1 cellular context compared by ENCODE assay signal in the genomic region with DNA sequence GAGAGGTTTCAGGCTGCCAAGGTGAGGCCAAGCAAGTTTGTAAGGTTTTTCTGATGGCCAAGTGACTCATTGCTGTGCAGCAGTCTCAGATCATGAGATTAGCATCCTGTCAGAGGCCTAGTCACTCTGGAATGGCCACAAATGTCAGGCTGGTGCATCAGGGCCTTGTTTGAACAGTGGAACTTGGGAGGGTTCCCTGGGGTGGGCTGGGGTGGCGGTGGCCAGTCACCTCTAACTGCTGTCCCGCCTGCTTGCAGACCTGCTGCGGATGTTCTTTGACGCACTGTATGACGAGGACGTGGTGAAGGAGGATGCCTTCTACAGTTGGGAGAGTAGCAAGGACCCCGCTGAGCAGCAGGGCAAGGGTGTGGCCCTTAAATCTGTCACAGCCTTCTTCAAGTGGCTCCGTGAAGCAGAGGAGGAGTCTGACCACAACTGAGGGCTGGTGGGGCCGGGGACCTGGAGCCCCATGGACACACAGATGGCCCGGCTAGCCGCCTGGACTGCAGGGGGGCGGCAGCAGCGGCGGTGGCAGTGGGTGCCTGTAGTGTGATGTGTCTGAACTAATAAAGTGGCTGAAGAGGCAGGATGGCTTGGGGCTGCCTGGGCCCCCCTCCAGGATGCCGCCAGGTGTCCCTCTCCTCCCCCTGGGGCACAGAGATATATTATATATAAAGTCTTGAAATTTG.
TF ChIP-seq lines count a peak whose summit lies in the region.

No MANE protein-coding gene starts in this region.

TF ChIP-seq in HEK293, 187 proteins besides CTCF, POLR2A, EP300 and RAD21 (continued from another document and continues in another):
- TF ChIP-seq, protein P1, sequence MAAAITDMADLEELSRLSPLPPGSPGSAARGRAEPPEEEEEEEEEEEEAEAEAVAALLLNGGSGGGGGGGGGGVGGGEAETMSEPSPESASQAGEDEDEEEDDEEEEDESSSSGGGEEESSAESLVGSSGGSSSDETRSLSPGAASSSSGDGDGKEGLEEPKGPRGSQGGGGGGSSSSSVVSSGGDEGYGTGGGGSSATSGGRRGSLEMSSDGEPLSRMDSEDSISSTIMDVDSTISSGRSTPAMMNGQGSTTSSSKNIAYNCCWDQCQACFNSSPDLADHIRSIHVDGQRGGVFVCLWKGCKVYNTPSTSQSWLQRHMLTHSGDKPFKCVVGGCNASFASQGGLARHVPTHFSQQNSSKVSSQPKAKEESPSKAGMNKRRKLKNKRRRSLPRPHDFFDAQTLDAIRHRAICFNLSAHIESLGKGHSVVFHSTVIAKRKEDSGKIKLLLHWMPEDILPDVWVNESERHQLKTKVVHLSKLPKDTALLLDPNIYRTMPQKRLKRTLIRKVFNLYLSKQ (tag by site-specific recombination; IDR thresholded peaks at IDR 0.05; ENCODE audit: borderline replicate concordance) = no peak
- peak; percentile 83 for TF ChIP-seq ZNF629 (tag by site-specific recombination; IDR thresholded peaks at IDR 0.05)
- TF ChIP-seq ZNF37A (tag by site-specific recombination; IDR thresholded peaks at IDR 0.05) = no peak
- TF ChIP-seq, protein P2, sequence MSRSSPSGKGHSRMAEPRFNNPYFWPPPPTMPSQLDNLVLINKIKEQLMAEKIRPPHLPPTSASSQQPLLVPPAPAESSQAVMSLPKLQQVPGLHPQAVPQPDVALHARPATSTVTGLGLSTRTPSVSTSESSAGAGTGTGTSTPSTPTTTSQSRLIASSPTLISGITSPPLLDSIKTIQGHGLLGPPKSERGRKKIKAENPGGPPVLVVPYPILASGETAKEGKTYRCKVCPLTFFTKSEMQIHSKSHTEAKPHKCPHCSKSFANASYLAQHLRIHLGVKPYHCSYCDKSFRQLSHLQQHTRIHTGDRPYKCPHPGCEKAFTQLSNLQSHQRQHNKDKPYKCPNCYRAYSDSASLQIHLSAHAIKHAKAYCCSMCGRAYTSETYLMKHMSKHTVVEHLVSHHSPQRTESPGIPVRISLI (tag by site-specific recombination; IDR thresholded peaks at IDR 0.05) = no peak
- 0 out of 2 replicates have a peak, but pooled peaks have one; percentile 8 for TF ChIP-seq KLF7 (tag by site-specific recombination; IDR thresholded peaks at IDR 0.05; ENCODE audit: borderline replicate concordance)
- TF ChIP-seq, protein P3, sequence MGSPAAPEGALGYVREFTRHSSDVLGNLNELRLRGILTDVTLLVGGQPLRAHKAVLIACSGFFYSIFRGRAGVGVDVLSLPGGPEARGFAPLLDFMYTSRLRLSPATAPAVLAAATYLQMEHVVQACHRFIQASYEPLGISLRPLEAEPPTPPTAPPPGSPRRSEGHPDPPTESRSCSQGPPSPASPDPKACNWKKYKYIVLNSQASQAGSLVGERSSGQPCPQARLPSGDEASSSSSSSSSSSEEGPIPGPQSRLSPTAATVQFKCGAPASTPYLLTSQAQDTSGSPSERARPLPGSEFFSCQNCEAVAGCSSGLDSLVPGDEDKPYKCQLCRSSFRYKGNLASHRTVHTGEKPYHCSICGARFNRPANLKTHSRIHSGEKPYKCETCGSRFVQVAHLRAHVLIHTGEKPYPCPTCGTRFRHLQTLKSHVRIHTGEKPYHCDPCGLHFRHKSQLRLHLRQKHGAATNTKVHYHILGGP (tag by site-specific recombination; IDR thresholded peaks at IDR 0.05) = no peak
- TF ChIP-seq, protein P4, sequence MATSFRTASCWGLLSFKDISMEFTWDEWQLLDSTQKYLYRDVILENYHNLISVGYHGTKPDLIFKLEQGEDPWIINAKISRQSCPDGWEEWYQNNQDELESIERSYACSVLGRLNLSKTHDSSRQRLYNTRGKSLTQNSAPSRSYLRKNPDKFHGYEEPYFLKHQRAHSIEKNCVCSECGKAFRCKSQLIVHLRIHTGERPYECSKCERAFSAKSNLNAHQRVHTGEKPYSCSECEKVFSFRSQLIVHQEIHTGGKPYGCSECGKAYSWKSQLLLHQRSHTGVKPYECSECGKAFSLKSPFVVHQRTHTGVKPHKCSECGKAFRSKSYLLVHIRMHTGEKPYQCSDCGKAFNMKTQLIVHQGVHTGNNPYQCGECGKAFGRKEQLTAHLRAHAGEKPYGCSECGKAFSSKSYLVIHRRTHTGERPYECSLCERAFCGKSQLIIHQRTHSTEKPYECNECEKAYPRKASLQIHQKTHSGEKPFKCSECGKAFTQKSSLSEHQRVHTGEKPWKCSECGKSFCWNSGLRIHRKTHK (tag by site-specific recombination; IDR thresholded peaks at IDR 0.05) = no peak
- no peak for TF ChIP-seq REPIN1 (tag by site-specific recombination; IDR thresholded peaks at IDR 0.05; ENCODE audit: low read depth)
- TF ChIP-seq ZNF24 (tag by site-specific recombination; IDR thresholded peaks at IDR 0.05) = no peak
- no peak for TF ChIP-seq ZFP41 (tag by site-specific recombination; IDR thresholded peaks at IDR 0.05; ENCODE audit: borderline replicate concordance)
- no peak for TF ChIP-seq HOXA7 (CRISPR knock-in tag; IDR thresholded peaks at IDR 0.05; ENCODE audit: borderline replicate concordance)
- no peak for TF ChIP-seq ZNF830 (tag by site-specific recombination; IDR thresholded peaks at IDR 0.05; ENCODE audit: low read depth)
- TF ChIP-seq PRDM1 (tag by site-specific recombination; IDR thresholded peaks at IDR 0.05) = no peak; the same call in 1 of the 2 replicates
- TF ChIP-seq, protein P5, sequence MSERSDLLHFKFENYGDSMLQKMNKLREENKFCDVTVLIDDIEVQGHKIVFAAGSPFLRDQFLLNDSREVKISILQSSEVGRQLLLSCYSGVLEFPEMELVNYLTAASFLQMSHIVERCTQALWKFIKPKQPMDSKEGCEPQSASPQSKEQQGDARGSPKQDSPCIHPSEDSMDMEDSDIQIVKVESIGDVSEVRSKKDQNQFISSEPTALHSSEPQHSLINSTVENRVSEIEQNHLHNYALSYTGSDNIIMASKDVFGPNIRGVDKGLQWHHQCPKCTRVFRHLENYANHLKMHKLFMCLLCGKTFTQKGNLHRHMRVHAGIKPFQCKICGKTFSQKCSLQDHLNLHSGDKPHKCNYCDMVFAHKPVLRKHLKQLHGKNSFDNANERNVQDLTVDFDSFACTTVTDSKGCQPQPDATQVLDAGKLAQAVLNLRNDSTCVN (tag by site-specific recombination; optimal IDR thresholded peaks at IDR 0.05) = no peak
- TF ChIP-seq, protein P6, sequence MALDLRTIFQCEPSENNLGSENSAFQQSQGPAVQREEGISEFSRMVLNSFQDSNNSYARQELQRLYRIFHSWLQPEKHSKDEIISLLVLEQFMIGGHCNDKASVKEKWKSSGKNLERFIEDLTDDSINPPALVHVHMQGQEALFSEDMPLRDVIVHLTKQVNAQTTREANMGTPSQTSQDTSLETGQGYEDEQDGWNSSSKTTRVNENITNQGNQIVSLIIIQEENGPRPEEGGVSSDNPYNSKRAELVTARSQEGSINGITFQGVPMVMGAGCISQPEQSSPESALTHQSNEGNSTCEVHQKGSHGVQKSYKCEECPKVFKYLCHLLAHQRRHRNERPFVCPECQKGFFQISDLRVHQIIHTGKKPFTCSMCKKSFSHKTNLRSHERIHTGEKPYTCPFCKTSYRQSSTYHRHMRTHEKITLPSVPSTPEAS (tag by site-specific recombination; IDR thresholded peaks at IDR 0.05) = no peak
- TF ChIP-seq ZNF302 (tag by site-specific recombination; IDR thresholded peaks at IDR 0.05; ENCODE audit: low read depth) = no peak
- TF ChIP-seq, protein P7, sequence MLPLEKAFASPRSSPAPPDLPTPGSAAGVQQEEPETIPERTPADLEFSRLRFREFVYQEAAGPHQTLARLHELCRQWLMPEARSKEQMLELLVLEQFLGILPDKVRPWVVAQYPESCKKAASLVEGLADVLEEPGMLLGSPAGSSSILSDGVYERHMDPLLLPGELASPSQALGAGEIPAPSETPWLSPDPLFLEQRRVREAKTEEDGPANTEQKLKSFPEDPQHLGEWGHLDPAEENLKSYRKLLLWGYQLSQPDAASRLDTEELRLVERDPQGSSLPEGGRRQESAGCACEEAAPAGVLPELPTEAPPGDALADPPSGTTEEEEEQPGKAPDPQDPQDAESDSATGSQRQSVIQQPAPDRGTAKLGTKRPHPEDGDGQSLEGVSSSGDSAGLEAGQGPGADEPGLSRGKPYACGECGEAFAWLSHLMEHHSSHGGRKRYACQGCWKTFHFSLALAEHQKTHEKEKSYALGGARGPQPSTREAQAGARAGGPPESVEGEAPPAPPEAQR (tag by site-specific recombination; IDR thresholded peaks at IDR 0.05) = no peak
- TF ChIP-seq ZNF510 (tag by site-specific recombination; IDR thresholded peaks at IDR 0.05; ENCODE audit: insufficient replicate concordance) = no peak
- no peak for TF ChIP-seq ZNF354C (tag by site-specific recombination; IDR thresholded peaks at IDR 0.05; ENCODE audit: borderline replicate concordance, low read depth)
- TF ChIP-seq TRIM28 (IDR thresholded peaks at IDR 0.05; ENCODE audit: borderline replicate concordance, low read length) = no peak
- TF ChIP-seq YY1 (tag by site-specific recombination; IDR thresholded peaks at IDR 0.05) = no peak
- no peak for TF ChIP-seq ZNF416 (tag by site-specific recombination; IDR thresholded peaks at IDR 0.05)
- no peak for TF ChIP-seq ZNF521 (tag by site-specific recombination; IDR thresholded peaks at IDR 0.05)
- TF ChIP-seq, protein P8, sequence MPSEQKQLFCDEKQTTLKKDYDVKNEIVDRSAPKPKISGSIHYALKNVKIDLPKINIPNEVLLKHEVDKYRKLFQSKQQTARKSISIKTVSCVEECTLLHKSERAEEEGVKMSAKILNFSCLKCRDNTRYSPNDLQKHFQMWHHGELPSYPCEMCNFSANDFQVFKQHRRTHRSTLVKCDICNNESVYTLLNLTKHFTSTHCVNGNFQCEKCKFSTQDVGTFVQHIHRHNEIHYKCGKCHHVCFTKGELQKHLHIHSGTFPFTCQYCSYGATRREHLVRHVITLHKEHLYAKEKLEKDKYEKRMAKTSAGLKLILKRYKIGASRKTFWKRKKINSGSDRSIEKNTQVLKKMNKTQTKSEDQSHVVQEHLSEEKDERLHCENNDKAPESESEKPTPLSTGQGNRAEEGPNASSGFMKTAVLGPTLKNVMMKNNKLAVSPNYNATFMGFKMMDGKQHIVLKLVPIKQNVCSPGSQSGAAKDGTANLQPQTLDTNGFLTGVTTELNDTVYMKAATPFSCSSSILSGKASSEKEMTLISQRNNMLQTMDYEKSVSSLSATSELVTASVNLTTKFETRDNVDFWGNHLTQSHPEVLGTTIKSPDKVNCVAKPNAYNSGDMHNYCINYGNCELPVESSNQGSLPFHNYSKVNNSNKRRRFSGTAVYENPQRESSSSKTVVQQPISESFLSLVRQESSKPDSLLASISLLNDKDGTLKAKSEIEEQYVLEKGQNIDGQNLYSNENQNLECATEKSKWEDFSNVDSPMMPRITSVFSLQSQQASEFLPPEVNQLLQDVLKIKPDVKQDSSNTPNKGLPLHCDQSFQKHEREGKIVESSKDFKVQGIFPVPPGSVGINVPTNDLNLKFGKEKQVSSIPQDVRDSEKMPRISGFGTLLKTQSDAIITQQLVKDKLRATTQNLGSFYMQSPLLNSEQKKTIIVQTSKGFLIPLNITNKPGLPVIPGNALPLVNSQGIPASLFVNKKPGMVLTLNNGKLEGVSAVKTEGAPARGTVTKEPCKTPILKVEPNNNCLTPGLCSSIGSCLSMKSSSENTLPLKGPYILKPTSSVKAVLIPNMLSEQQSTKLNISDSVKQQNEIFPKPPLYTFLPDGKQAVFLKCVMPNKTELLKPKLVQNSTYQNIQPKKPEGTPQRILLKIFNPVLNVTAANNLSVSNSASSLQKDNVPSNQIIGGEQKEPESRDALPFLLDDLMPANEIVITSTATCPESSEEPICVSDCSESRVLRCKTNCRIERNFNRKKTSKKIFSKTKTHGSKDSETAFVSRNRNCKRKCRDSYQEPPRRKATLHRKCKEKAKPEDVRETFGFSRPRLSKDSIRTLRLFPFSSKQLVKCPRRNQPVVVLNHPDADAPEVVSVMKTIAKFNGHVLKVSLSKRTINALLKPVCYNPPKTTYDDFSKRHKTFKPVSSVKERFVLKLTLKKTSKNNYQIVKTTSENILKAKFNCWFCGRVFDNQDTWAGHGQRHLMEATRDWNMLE (tag by site-specific recombination; conservative IDR thresholded peaks at IDR 0.05; ENCODE audit: low read depth) = no peak
- TF ChIP-seq, protein P9, sequence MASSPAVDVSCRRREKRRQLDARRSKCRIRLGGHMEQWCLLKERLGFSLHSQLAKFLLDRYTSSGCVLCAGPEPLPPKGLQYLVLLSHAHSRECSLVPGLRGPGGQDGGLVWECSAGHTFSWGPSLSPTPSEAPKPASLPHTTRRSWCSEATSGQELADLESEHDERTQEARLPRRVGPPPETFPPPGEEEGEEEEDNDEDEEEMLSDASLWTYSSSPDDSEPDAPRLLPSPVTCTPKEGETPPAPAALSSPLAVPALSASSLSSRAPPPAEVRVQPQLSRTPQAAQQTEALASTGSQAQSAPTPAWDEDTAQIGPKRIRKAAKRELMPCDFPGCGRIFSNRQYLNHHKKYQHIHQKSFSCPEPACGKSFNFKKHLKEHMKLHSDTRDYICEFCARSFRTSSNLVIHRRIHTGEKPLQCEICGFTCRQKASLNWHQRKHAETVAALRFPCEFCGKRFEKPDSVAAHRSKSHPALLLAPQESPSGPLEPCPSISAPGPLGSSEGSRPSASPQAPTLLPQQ (tag by site-specific recombination; IDR thresholded peaks at IDR 0.05) = peak; percentile 69
- TF ChIP-seq ZNF155 (tag by site-specific recombination; IDR thresholded peaks at IDR 0.05) = no peak
- TF ChIP-seq ZNF544 (tag by site-specific recombination; IDR thresholded peaks at IDR 0.05) = no peak
- TF ChIP-seq ZNF174 (tag by site-specific recombination; IDR thresholded peaks at IDR 0.05) = no peak
- TF ChIP-seq, protein P10, sequence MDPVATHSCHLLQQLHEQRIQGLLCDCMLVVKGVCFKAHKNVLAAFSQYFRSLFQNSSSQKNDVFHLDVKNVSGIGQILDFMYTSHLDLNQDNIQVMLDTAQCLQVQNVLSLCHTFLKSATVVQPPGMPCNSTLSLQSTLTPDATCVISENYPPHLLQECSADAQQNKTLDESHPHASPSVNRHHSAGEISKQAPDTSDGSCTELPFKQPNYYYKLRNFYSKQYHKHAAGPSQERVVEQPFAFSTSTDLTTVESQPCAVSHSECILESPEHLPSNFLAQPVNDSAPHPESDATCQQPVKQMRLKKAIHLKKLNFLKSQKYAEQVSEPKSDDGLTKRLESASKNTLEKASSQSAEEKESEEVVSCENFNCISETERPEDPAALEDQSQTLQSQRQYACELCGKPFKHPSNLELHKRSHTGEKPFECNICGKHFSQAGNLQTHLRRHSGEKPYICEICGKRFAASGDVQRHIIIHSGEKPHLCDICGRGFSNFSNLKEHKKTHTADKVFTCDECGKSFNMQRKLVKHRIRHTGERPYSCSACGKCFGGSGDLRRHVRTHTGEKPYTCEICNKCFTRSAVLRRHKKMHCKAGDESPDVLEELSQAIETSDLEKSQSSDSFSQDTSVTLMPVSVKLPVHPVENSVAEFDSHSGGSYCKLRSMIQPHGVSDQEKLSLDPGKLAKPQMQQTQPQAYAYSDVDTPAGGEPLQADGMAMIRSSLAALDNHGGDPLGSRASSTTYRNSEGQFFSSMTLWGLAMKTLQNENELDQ (tag by site-specific recombination; IDR thresholded peaks at IDR 0.05; ENCODE audit: low read depth) = no peak
- no peak for TF ChIP-seq ZNF335 (tag by site-specific recombination; conservative IDR thresholded peaks at IDR 0.05)
- TF ChIP-seq ZNF341 (tag by site-specific recombination; IDR thresholded peaks at IDR 0.05; ENCODE audit: low read depth) = no peak
- TF ChIP-seq, protein P11, sequence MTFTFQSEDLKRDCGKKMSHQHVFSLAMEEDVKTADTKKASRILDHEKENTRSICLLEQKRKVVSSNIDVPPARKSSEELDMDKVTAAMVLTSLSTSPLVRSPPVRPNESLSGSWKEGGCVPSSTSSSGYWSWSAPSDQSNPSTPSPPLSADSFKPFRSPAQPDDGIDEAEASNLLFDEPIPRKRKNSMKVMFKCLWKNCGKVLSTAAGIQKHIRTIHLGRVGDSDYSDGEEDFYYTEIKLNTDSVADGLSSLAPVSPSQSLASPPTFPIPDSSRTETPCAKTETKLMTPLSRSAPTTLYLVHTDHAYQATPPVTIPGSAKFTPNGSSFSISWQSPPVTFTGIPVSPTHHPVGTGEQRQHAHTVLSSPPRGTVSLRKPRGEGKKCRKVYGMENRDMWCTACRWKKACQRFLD (tag by site-specific recombination; IDR thresholded peaks at IDR 0.05) = no peak
- TF ChIP-seq ZNF423 (tag by site-specific recombination; IDR thresholded peaks at IDR 0.05) = no peak
- TF ChIP-seq ZNF121 (tag by site-specific recombination; IDR thresholded peaks at IDR 0.05) = no peak
